ENCODE assay signal across 35 cellular contexts in the genomic region with DNA sequence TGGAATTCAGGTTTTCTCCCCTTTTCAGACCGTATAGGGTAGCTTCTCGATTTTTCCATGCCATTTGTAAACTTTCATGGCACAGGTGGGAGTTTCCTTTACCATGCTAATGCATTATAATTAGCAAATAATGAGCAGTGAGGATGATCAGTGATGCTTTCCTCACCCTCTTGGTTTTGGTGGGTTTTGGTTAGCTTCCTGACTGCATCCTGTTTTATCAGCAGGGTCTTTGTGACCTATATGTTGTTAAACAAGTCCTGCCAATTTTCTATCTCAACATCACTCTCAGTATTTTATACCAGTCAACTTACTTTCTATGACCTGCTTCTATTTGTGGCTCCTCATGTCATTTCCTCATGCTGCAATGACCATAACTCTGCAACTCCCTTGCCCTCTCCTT.
"Had no signal": no experiment of that assay in that cellular context is flagged by ENCODE, and none has a peak within 500 bp of the region (broad histone marks: within the 10 kb centered on the region; RNA-seq: fewer than 3 reads in every experiment).

No MANE protein-coding gene starts in this region.

- H3K36me3 ChIP-seq: adrenal gland, brain microvascular endothelial cell, cardiac muscle cell, colonic mucosa had no signal

- H3K4me3 ChIP-seq: adrenal gland, body of pancreas, cardiac muscle cell, colonic mucosa had no signal

- H3K9me3 ChIP-seq: adrenal gland, body of pancreas, colonic mucosa had no signal

- H3K4me1 Mint-ChIP-seq: activated B cell treated with CpG ODN at 0.5 μM for 24 hours; activated CD4-positive, alpha-beta T cell treated with anti-CD3 and anti-CD28 coated beads, Interleukin-2, amount 10 ng/mL, durations not matched to agents 24 days and 14 days; activated T-helper 17 cell treated with anti-CD3 and anti-CD28 coated beads, Interleukin-2, amount 50 U/mL, for 72 hours; central memory CD8-positive, alpha-beta T cell had no signal

- ATAC-seq: activated CD8-positive, alpha-beta T cell treated with anti-CD3 and anti-CD28 coated beads for 36 hours; activated naive CD4-positive, alpha-beta T cell treated with anti-CD3 and anti-CD28 coated beads, Interleukin-2, amount 50 U/mL, for 72 hours; activated T-cell treated with anti-CD3 and anti-CD28 coated beads, Interleukin-2, amount 50 U/mL, for 4 hours; activated T-cell treated with anti-CD3 and anti-CD28 coated beads, Interleukin-2, amount 50 U/mL, for 72 hours; activated T-helper 17 cell treated with anti-CD3 and anti-CD28 coated beads, Interleukin-2, amount 50 U/mL, for 72 hours had no signal

- H3K27me3 ChIP-seq: adrenal gland, body of pancreas, brain microvascular endothelial cell, cardiac muscle cell, colonic mucosa had no signal

- H3K9me3 Mint-ChIP-seq: activated naive CD4-positive, alpha-beta T cell treated with anti-CD3 and anti-CD28 coated beads for 36 hours; activated naive CD8-positive, alpha-beta T cell treated with anti-CD3 and anti-CD28 coated beads for 36 hours had no signal

- H3K27ac Mint-ChIP-seq: activated B cell treated with CpG ODN at 0.5 μM for 24 hours; activated CD4-positive, alpha-beta memory T cell treated with anti-CD3 and anti-CD28 coated beads for 36 hours; activated CD4-positive, alpha-beta T cell treated with anti-CD3 and anti-CD28 coated beads, Interleukin-2, amount 10 ng/mL, durations not matched to agents 24 days and 14 days; activated CD8-positive, alpha-beta T cell treated with anti-CD3 and anti-CD28 coated beads for 36 hours; activated naive CD4-positive, alpha-beta T cell treated with anti-CD3 and anti-CD28 coated beads for 36 hours; activated naive CD4-positive, alpha-beta T cell treated with anti-CD3 and anti-CD28 coated beads, Interleukin-2, amount 50 U/mL, for 72 hours; activated naive CD8-positive, alpha-beta T cell treated with anti-CD3 and anti-CD28 coated beads for 36 hours; activated T-cell treated with anti-CD3 and anti-CD28 coated beads, Interleukin-2, amount 50 U/mL, for 72 hours; activated T-helper 1 cell treated with anti-CD3 and anti-CD28 coated beads, Interleukin-12 subunit alpha, Interleukin-12 subunit beta, Interleukin-2, Interleukin-4 antibody, amounts not matched to agents 30 ng/mL and 10 ng/mL and 1 ng/mL, durations not matched to agents 14 hours and 24 hours and 36 hours; activated T-helper 17 cell treated with anti-CD3 and anti-CD28 coated beads, Interleukin-2, amount 50 U/mL, for 72 hours; T-helper 2 cell treated with Interferon-gamma antibody and Interleukin-4, amounts not matched to agents 5 μg/mL and 100 μg/mL, for 36 hours had no signal

- H3K4me1 ChIP-seq: adrenal gland, body of pancreas, colonic mucosa had no signal

- H3K27ac ChIP-seq: adrenal gland, body of pancreas, brain microvascular endothelial cell, cardiac muscle cell, colonic mucosa, VCaP had no signal

- H3K36me3 Mint-ChIP-seq: activated CD4-positive, alpha-beta memory T cell treated with anti-CD3 and anti-CD28 coated beads for 36 hours; activated naive CD8-positive, alpha-beta T cell treated with anti-CD3 and anti-CD28 coated beads for 36 hours had no signal

- H3K27me3 Mint-ChIP-seq: activated B cell treated with CpG ODN at 0.5 μM for 24 hours; activated CD4-positive, alpha-beta memory T cell treated with anti-CD3 and anti-CD28 coated beads for 36 hours; activated CD4-positive, alpha-beta T cell treated with anti-CD3 and anti-CD28 coated beads, Interleukin-2, amount 10 ng/mL, durations not matched to agents 24 days and 14 days; activated CD8-positive, alpha-beta T cell treated with anti-CD3 and anti-CD28 coated beads for 36 hours; activated naive CD8-positive, alpha-beta T cell treated with anti-CD3 and anti-CD28 coated beads for 36 hours; activated T-helper 17 cell treated with anti-CD3 and anti-CD28 coated beads, Interleukin-2, amount 50 U/mL, for 72 hours; central memory CD8-positive, alpha-beta T cell had no signal

- H3K4me3 Mint-ChIP-seq: activated B cell treated with CpG ODN at 0.5 μM for 24 hours; activated CD4-positive, alpha-beta memory T cell treated with anti-CD3 and anti-CD28 coated beads for 36 hours; activated CD4-positive, alpha-beta T cell treated with anti-CD3 and anti-CD28 coated beads, Interleukin-2, amount 10 ng/mL, durations not matched to agents 24 days and 14 days; activated CD8-positive, alpha-beta T cell treated with anti-CD3 and anti-CD28 coated beads for 36 hours; activated naive CD4-positive, alpha-beta T cell treated with anti-CD3 and anti-CD28 coated beads for 36 hours; activated naive CD8-positive, alpha-beta T cell treated with anti-CD3 and anti-CD28 coated beads for 36 hours; activated T-cell treated with anti-CD3 and anti-CD28 coated beads, Interleukin-2, amount 50 U/mL, for 4 hours; activated T-cell treated with anti-CD3 and anti-CD28 coated beads, Interleukin-2, amount 50 U/mL, for 72 hours; activated T-helper 1 cell treated with anti-CD3 and anti-CD28 coated beads, Interleukin-12 subunit alpha, Interleukin-12 subunit beta, Interleukin-2, Interleukin-4 antibody, amounts not matched to agents 30 ng/mL and 10 ng/mL and 1 ng/mL, durations not matched to agents 14 hours and 24 hours and 36 hours; activated T-helper 17 cell treated with anti-CD3 and anti-CD28 coated beads, Interleukin-2, amount 50 U/mL, for 72 hours; central memory CD8-positive, alpha-beta T cell; T-helper 2 cell treated with Interferon-gamma antibody and Interleukin-4, amounts not matched to agents 5 μg/mL and 100 μg/mL, for 36 hours had no signal

- DNase-seq: activated B cell treated with CpG ODN at 0.5 μM for 24 hours; activated CD4-positive, alpha-beta memory T cell treated with anti-CD3 and anti-CD28 coated beads for 36 hours; activated CD4-positive, alpha-beta T cell treated with anti-CD3 and anti-CD28 coated beads for 4 hours; activated CD4-positive, alpha-beta T cell treated with anti-CD3 and anti-CD28 coated beads, Interleukin-2, amount 10 ng/mL, durations not matched to agents 24 days and 14 days; activated CD4-positive, alpha-beta T cell treated with anti-CD3 and anti-CD28 coated beads, Interleukin-2, amount 50 U/mL, for 1 hour; activated CD4-positive, alpha-beta T cell treated with anti-CD3 and anti-CD28 coated beads, Interleukin-2, amount 50 U/mL, for 4 hours; activated CD4-positive, CD25-positive, alpha-beta regulatory T cell treated with anti-CD3 and anti-CD28 coated beads, Interleukin-2, amount 50 U/mL, for 72 hours; activated CD8-positive, alpha-beta memory T cell treated with anti-CD3 and anti-CD28 coated beads, Interleukin-2, amount 50 U/mL, for 4 hours; activated CD8-positive, alpha-beta T cell treated with anti-CD3 and anti-CD28 coated beads for 36 hours; activated effector memory CD4-positive, alpha-beta T cell treated with anti-CD3 and anti-CD28 coated beads, Interleukin-2, amount 50 U/mL, for 16 hours; activated gamma-delta T cell treated with Interleukin-2 at 50 U/mL for 16 hours; activated naive CD4-positive, alpha-beta T cell; activated naive CD4-positive, alpha-beta T cell treated with anti-CD3 and anti-CD28 coated beads for 36 hours; activated naive CD4-positive, alpha-beta T cell treated with anti-CD3 and anti-CD28 coated beads, Interleukin-2, amount 50 U/mL, for 16 hours; activated naive CD8-positive, alpha-beta T cell treated with anti-CD3 and anti-CD28 coated beads for 36 hours; activated T-cell treated with anti-CD3 and anti-CD28 coated beads for 4 hours; activated T-cell treated with anti-CD3 and anti-CD28 coated beads, Interleukin-2, amount 50 U/mL, for 1 hour; activated T-cell treated with anti-CD3 and anti-CD28 coated beads, Interleukin-2, amount 50 U/mL, for 4 hours; activated T-cell treated with anti-CD3 and anti-CD28 coated beads, Interleukin-2, amount 50 U/mL, for 72 hours; adrenal gland; amniotic stem cell; aorta; brain microvascular endothelial cell; cerebellar nuclear complex; colonic mucosa; T-helper 2 cell; T-helper 9 cell had no signal
